Comparison of ENCODE assay signal across 20 cellular contexts in genomic region chr9:94703488-94704140, GRCh38.
"Had no signal": no experiment of that assay in that cellular context is flagged by ENCODE, and none has a peak within 500 bp of the region (broad histone marks: within the 10 kb centered on the region; RNA-seq: fewer than 3 reads in every experiment).

No MANE protein-coding gene starts in this region.

- H3K4me3 Mint-ChIP-seq: activated CD4-positive, alpha-beta memory T cell treated with anti-CD3 and anti-CD28 coated beads, Interleukin-2, amount 10 ng/mL, durations not matched to agents 7 days and 5 days; activated CD4-positive, alpha-beta T cell treated with anti-CD3 and anti-CD28 coated beads, Interleukin-2, amount 10 ng/mL, durations not matched to agents 24 days and 14 days; activated naive CD4-positive, alpha-beta T cell treated with anti-CD3 and anti-CD28 coated beads, Interleukin-2, amount 10 ng/mL, durations not matched to agents 7 days and 5 days; immature natural killer cell; natural killer cell treated with Interleukin-12 subunit alpha and Interleukin-12 subunit beta and Interleukin-15 and Interleukin-18, amount 100 ng/mL, for 72 hours; stimulated activated naive CD8-positive, alpha-beta T cell treated with anti-CD3 and anti-CD28 coated beads, Interleukin-15, Interleukin-2, amounts not matched to agents 100 ng/mL and 50 ng/mL, for 24 hours had no signal

- H3K27ac ChIP-seq: coronary artery, epithelial cell of prostate, thyroid gland, VCaP had no signal

- H3K4me3 ChIP-seq: coronary artery, thyroid gland had no signal

- H3K4me1 ChIP-seq: thyroid gland had no signal

- H3K27ac Mint-ChIP-seq: activated CD4-positive, alpha-beta memory T cell treated with anti-CD3 and anti-CD28 coated beads, Interleukin-2, amount 10 ng/mL, durations not matched to agents 7 days and 5 days; activated CD4-positive, alpha-beta T cell treated with anti-CD3 and anti-CD28 coated beads, Interleukin-2, amount 10 ng/mL, durations not matched to agents 24 days and 14 days; activated naive CD4-positive, alpha-beta T cell treated with anti-CD3 and anti-CD28 coated beads, Interleukin-2, amount 10 ng/mL, durations not matched to agents 7 days and 5 days; immature natural killer cell; natural killer cell treated with Interleukin-12 subunit alpha and Interleukin-12 subunit beta and Interleukin-15 and Interleukin-18, amount 100 ng/mL, for 72 hours; stimulated activated naive CD8-positive, alpha-beta T cell treated with anti-CD3 and anti-CD28 coated beads, Interleukin-15, Interleukin-2, amounts not matched to agents 100 ng/mL and 50 ng/mL, for 24 hours had no signal

- H3K9me3 ChIP-seq: thyroid gland had no signal

- H3K36me3 ChIP-seq: thyroid gland had no signal

- H3K4me1 Mint-ChIP-seq: activated CD4-positive, alpha-beta memory T cell treated with anti-CD3 and anti-CD28 coated beads, Interleukin-2, amount 10 ng/mL, durations not matched to agents 7 days and 5 days; activated CD4-positive, alpha-beta T cell treated with anti-CD3 and anti-CD28 coated beads, Interleukin-2, amount 10 ng/mL, durations not matched to agents 24 days and 14 days; activated naive CD4-positive, alpha-beta T cell treated with anti-CD3 and anti-CD28 coated beads, Interleukin-2, amount 10 ng/mL, durations not matched to agents 7 days and 5 days; immature natural killer cell had no signal

- H3K9me3 Mint-ChIP-seq: activated CD4-positive, alpha-beta memory T cell treated with anti-CD3 and anti-CD28 coated beads, Interleukin-2, amount 10 ng/mL, durations not matched to agents 7 days and 5 days; activated CD4-positive, alpha-beta T cell treated with anti-CD3 and anti-CD28 coated beads, Interleukin-2, amount 10 ng/mL, durations not matched to agents 24 days and 14 days; activated naive CD4-positive, alpha-beta T cell treated with anti-CD3 and anti-CD28 coated beads, Interleukin-2, amount 10 ng/mL, durations not matched to agents 7 days and 5 days; immature natural killer cell; natural killer cell treated with Interleukin-12 subunit alpha and Interleukin-12 subunit beta and Interleukin-15 and Interleukin-18, amount 100 ng/mL, for 72 hours; stimulated activated naive CD8-positive, alpha-beta T cell treated with anti-CD3 and anti-CD28 coated beads, Interleukin-15, Interleukin-2, amounts not matched to agents 100 ng/mL and 50 ng/mL, for 24 hours had no signal

- H3K36me3 Mint-ChIP-seq: activated naive CD4-positive, alpha-beta T cell treated with anti-CD3 and anti-CD28 coated beads, Interleukin-2, amount 10 ng/mL, durations not matched to agents 7 days and 5 days; immature natural killer cell; natural killer cell treated with Interleukin-12 subunit alpha and Interleukin-12 subunit beta and Interleukin-15 and Interleukin-18, amount 100 ng/mL, for 72 hours had no signal

- DNase-seq: activated CD4-positive, alpha-beta memory T cell treated with anti-CD3 and anti-CD28 coated beads, Interleukin-2, amount 10 ng/mL, durations not matched to agents 7 days and 5 days; activated CD4-positive, alpha-beta T cell treated with anti-CD3 and anti-CD28 coated beads, Interleukin-2, amount 10 ng/mL, durations not matched to agents 24 days and 14 days; activated effector memory CD4-positive, alpha-beta T cell treated with anti-CD3 and anti-CD28 coated beads, Interleukin-2, amount 50 U/mL, for 16 hours; activated naive CD4-positive, alpha-beta T cell treated with anti-CD3 and anti-CD28 coated beads, Interleukin-2, amount 10 ng/mL, durations not matched to agents 7 days and 5 days; activated T-cell treated with anti-CD3 and anti-CD28 coated beads for 4 hours; amygdala; cerebellar nuclear complex; foreskin fibroblast; immature natural killer cell; kidney glomerular epithelial cell; left ventricle myocardium superior; occipital lobe; stimulated activated CD4-positive, alpha-beta T cell treated with anti-CD3 and anti-CD28 coated beads, Interleukin-4, amount 100 ng/mL, for 4 hours; substantia nigra; thyroid gland had no signal

- H3K27me3 ChIP-seq: thyroid gland had no signal
